ENCODE assay signal across 8 cellular contexts in the genomic region with DNA sequence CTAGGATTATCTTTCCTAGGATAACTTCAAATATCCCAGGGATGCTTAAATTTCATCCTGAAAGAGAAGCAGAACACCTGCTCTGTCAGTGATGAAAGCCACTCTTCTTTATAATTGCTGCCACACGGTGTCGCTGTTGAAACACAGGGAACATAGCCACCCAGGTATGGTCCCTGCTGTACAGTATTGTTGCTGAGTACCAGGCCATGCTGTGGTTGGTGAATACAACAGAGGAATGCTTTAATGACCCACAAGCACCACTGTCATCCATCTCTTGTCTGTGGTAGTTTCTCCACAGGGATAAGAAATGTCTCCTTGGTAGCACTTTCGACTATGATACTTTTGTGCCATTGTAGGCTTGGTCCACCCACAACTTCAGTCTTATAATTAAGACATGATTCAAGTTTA.
DNase-seq lines count a peak whose midpoint lies in the region; ATAC-seq lines count a peak whose summit lies in the region.

No MANE protein-coding gene starts in this region.

- intact Hi-C loops in Right ventricle myocardium inferior (cut with DNase I) (loop anchor here (1.0 to 5.0 kb wide), 5 partner anchors 115 to 265 kb away; a partner anchor contains a TSS), cardiac septum (cut with DNase I) (loop anchor here (2.0 to 5.0 kb wide), 4 partner anchors 115 to 210 kb away; a partner anchor contains a TSS)

- ATAC-seq in Right ventricle myocardium inferior: peak; percentile 67
- ATAC-seq in HG02973 (IDR thresholded peaks at IDR 0.05; ENCODE audit: unreplicated experiment): peak; percentile 72
- peak; percentile 72 to 83 for ATAC-seq in activated CD4-positive, CD25-positive, alpha-beta regulatory T cell treated with anti-CD3 and anti-CD28 coated beads, Interleukin-2, amount 50 U/mL, for 24 hours
- peak; percentile 96 for ATAC-seq in left lobe of liver

- DNase-seq in Right ventricle myocardium inferior (ENCODE audit: missing footprints): peak; percentile 65
- DNase-seq in cardiac septum (ENCODE audit: low spot score): no peak
- peak; percentile 40 for DNase-seq in NCI-H2171 (lab: John Stamatoyannopoulos, UW)
- peak; percentile 50 for DNase-seq in cerebellum (ENCODE audit: low spot score)
- DNase-seq in left lobe of liver (ENCODE audit: low spot score): peak; percentile 67
- peak; percentile 31 to 36 (median 32) for DNase-seq in stimulated activated CD4-positive, alpha-beta T cell treated with anti-CD3 and anti-CD28 coated beads, TNF-alpha, amount 100 ng/mL, for 1 hour (ENCODE audit: low read depth in 3 of 3, low spot score in 1 of 3)
